ENCODE assay signal across 10 cellular contexts in genomic region chr1:212754715-212755114, GRCh38. TPM values are rescaled to one million over a fixed set of nuclear protein-coding genes. Genes with fewer than 3 reads are reported as not detected.
DNase-seq lines count a peak whose midpoint lies in the region; ATAC-seq lines count a peak whose summit lies in the region.
"Had no signal": no experiment of that assay in that cellular context is flagged by ENCODE, and none has a peak within 500 bp of the region (broad histone marks: within the 10 kb centered on the region; RNA-seq: fewer than 3 reads in every experiment).

No MANE protein-coding gene starts in this region.

- no peak for ATAC-seq in HG03460 (IDR thresholded peaks at IDR 0.05; ENCODE audit: unreplicated experiment)
- ATAC-seq: body of pancreas had no signal

- peak overlapping the region; percentile 25 for H3K27ac ChIP-seq in CD4-positive, alpha-beta memory T cell (ENCODE audit: low read depth, low read length)
- H3K27ac ChIP-seq: body of pancreas had no signal

- POLR2A ChIA-PET in CD4-positive, alpha-beta memory T cell (lab: Charles Lee; ENCODE audit: partially characterized antibody): interaction anchor here (1.2 kb wide), 1 partner anchor 37 kb away, joined by 3 read pairs; the partner anchor contains the start of genes NSL1 and TATDN3

- H3K36me3 ChIP-seq in CD4-positive, alpha-beta memory T cell (ENCODE audit: insufficient read depth, low read length): no peaks in the 10 kb centered on the region

- no peaks in the 10 kb centered on the region for H3K27me3 Mint-ChIP-seq in CD4-positive, alpha-beta memory T cell
- no peaks in the 10 kb centered on the region for H3K27me3 Mint-ChIP-seq in IgD-negative memory B cell

- H3K27me3 ChIP-seq in CD4-positive, alpha-beta memory T cell (ENCODE audit: insufficient read depth, low read length): no peaks in the 10 kb centered on the region
- H3K27me3 ChIP-seq: body of pancreas had no signal

- peaks cover 5 to 8% of the 10 kb centered on the region in 2 donors for H3K36me3 Mint-ChIP-seq in CD4-positive, alpha-beta memory T cell
- H3K36me3 Mint-ChIP-seq in IgD-negative memory B cell: no peaks in the 10 kb centered on the region

- no peaks in the 10 kb centered on the region for H3K9me3 ChIP-seq in CD4-positive, alpha-beta memory T cell (ENCODE audit: control insufficient read depth in 1 of 2, low read length in 2 of 2)
- H3K9me3 ChIP-seq: body of pancreas had no signal

- CTCF ChIA-PET in CD4-positive, alpha-beta memory T cell (lab: Charles Lee; ENCODE audit: partially characterized antibody): interaction anchor here (0.7 to 2.9 kb wide), 5 partner anchors 10 to 277 kb away, joined by 3 to 11 read pairs (median 5); no protein-coding TSS in a partner anchor

- peaks cover 43% of the 10 kb centered on the region for H3K4me1 ChIP-seq in CD4-positive, alpha-beta memory T cell (ENCODE audit: insufficient read depth, low read length)

- intact Hi-C loops in CD4-positive, alpha-beta memory T cell (cut with micrococcal nuclease): no loop called here
- intact Hi-C loops in posterior vena cava (cut with DNase I): loop anchor here in 1 of 2 donors (5.0 kb wide), 1 partner anchor 542 kb away; no protein-coding TSS in a partner anchor

- H3K4me3 Mint-ChIP-seq in CD4-positive, alpha-beta memory T cell: peak overlapping the region in 7 of 8 donors; percentile 28 to 78 (median 56)
- H3K4me3 Mint-ChIP-seq in IgD-negative memory B cell: peak overlapping the region in 1 of 4 donors; percentile 15

- H3K9me3 Mint-ChIP-seq in CD4-positive, alpha-beta memory T cell: no peaks in the 10 kb centered on the region
- no peaks in the 10 kb centered on the region for H3K9me3 Mint-ChIP-seq in IgD-negative memory B cell

- H3K4me1 Mint-ChIP-seq in CD4-positive, alpha-beta memory T cell: peaks cover 34 to 45% (median 41%) of the 10 kb centered on the region in 4 donors
- peaks cover 29 to 38% (median 34%) of the 10 kb centered on the region in 3 donors for H3K4me1 Mint-ChIP-seq in IgD-negative memory B cell

- H3K4me3 ChIP-seq in CD4-positive, alpha-beta memory T cell (ENCODE audit: low read length in 2 of 2): no peak overlapping the region
- H3K4me3 ChIP-seq: body of pancreas had no signal

- DNase-seq in CD4-positive, alpha-beta memory T cell: no peak
- DNase-seq in cerebellum (ENCODE audit: low spot score) (peak; percentile 10), middle frontal gyrus (ENCODE audit: extremely low spot score, low spot score) (peak; percentile 14), activated gamma-delta T cell (lab: John Stamatoyannopoulos, UW) (no peak), posterior vena cava (ENCODE audit: low spot score) (no peak)
- DNase-seq: activated CD8-positive, alpha-beta memory T cell treated with anti-CD3 and anti-CD28 coated beads, Interleukin-2, amount 50 U/mL, for 48 hours; body of pancreas; T1000 had no signal

- peak overlapping the region in 6 of 7 donors; percentile 2 to 87 (median 71) for H3K27ac Mint-ChIP-seq in CD4-positive, alpha-beta memory T cell
- peak overlapping the region in 2 of 3 donors; percentile 14 to 71 for H3K27ac Mint-ChIP-seq in IgD-negative memory B cell

RNA-seq across cellular contexts. Expression of gene NSL1, which starts 36.9 kb away (rescaled TPM):
- 10 to 100 TPM; 38.0 to 38.5 TPM for total RNA-seq in CD4-positive, alpha-beta memory T cell
- polyA plus RNA-seq in CD4-positive, alpha-beta memory T cell: 10 to 100 TPM; 56.3 to 61.8 TPM
- 71.5 TPM for polyA plus RNA-seq in IgD-negative memory B cell
- total RNA-seq in cerebellum (54.5 TPM), posterior vena cava (10 to 100 TPM; 29.1 to 33.4 TPM)

RNA-seq across cellular contexts. Expression of gene TATDN3, which starts 37.0 kb away (rescaled TPM):
- total RNA-seq in CD4-positive, alpha-beta memory T cell: 10 to 100 TPM; 13.8 to 17.2 TPM
- polyA plus RNA-seq in CD4-positive, alpha-beta memory T cell: 10 to 100 TPM; 18.5 to 18.9 TPM
- polyA plus RNA-seq in IgD-negative memory B cell: 30.0 TPM
- total RNA-seq in cerebellum: 20.8 TPM
- total RNA-seq in posterior vena cava: 10 to 100 TPM; 11.4 to 12.2 TPM

RNA-seq across cellular contexts. Expression of gene BATF3, which starts 55.1 kb away (rescaled TPM):
- 1 to 10 TPM in 1 of 2 experiments, under 1 TPM in 1; 0.64 to 1.0 TPM for total RNA-seq in CD4-positive, alpha-beta memory T cell
- under 1 TPM in 1 of 2 donors, not detected in 1; 0.42 TPM for polyA plus RNA-seq in CD4-positive, alpha-beta memory T cell
- polyA plus RNA-seq in IgD-negative memory B cell: 0.80 TPM
- 0.91 TPM for total RNA-seq in cerebellum
- 10 to 100 TPM; 10.8 to 20.1 TPM for total RNA-seq in posterior vena cava

Comparison
In these comparisons a context has a peak if more than half of its experiments do, and no peak if none do; other contexts are left out.
1. DNase-seq: peak in cerebellum (single experiment) and middle frontal gyrus (single experiment); none in CD4-positive, alpha-beta memory T cell (0 of 5), activated gamma-delta T cell (single experiment) and posterior vena cava (single experiment).